ENCODE assay signal across 1 cellular context in the genomic region with DNA sequence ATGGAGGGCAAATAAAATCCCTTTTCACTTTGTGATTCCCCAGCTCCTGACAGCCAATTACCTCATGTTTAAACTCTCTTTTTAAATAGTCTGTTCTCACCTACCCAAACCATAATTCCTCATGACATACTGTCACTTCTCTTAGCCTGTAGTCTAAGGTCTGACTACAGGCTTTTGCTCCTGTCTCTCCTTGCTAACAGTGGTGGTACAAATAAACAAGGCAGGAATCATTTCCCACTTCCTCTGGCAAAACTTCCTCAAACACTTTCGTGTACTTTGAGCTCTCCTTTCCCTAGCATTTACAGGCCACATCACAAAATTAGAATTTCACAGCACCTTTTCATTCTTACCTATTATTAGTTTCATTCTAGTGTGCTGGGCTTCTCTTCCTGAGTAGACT.
TF ChIP-seq lines count a peak whose summit lies in the region.

No MANE protein-coding gene starts in this region.

TF ChIP-seq in IMR-90, 13 proteins besides CTCF, POLR2A, EP300 and RAD21 (continued from another document):
- TF ChIP-seq CHD1 (IDR thresholded peaks at IDR 0.05; ENCODE audit: low read depth, low read length) (no peak), BHLHE40 (IDR thresholded peaks at IDR 0.05; ENCODE audit: low read depth, low read length) (no peak), USF2 (IDR thresholded peaks at IDR 0.05; ENCODE audit: low read depth, low read length) (no peak), CEBPB (IDR thresholded peaks at IDR 0.05; ENCODE audit: low read depth, low read length) (no peak), FOS (IDR thresholded peaks at IDR 0.05; ENCODE audit: low read depth, low read length) (no peak), MAZ (IDR thresholded peaks at IDR 0.05; ENCODE audit: borderline replicate concordance, low read depth, low read length) (no peak)
